In the genomic region with DNA sequence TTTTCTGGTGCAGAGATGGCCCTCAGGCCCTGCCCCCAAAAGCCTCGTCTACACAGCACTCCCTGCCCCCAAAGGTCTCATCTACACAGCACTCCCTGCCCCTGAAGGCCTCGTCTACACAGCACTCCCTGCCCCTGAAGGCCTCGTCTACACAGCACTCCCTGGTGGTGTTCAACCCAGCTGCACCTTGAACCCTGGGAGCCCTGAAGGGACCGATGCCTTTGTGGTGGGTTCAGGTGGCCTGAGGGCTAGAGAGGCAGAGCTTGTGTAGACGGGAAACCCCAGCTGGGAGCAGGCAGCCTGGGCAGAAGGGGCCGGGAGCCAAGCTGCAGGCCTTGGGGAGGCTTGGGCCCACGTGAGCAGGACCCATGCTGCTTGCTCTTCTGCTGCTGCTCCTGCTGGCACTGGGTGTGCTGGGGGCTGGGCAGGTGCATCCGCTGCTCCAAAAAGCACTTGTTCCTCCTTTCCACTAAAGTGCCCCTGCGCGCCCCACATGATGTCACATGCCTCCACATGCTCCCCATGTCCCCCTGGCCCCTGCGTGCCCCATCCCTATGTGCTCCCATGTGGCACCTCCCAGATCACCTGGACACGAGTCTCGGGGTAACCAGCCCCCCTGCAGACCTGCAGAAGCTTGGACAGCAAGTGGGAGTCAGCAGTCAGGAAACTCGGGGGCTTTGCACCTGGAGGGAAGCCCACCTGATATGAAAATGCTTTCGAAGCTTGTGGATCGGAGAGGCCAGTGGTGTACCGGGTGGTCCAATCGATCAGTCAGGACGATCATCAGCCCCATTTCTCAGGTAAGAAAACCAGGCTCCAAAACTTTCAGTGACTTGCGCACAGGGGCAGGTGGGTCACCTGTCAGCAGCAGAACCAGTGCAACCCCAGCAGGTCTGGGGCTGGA, we compare ENCODE assay signal across 23 cellular contexts.
A peak's percentile ranks its signal among the peaks of the same experiment; 100 is the strongest.
DNase-seq lines count a peak whose midpoint lies in the region; ATAC-seq and TF ChIP-seq lines count a peak whose summit lies in the region.
"Had no signal": no experiment of that assay in that cellular context is flagged by ENCODE, and none has a peak within 500 bp of the region (broad histone marks: within the 10 kb centered on the region; RNA-seq: fewer than 3 reads in every experiment).

No MANE protein-coding gene starts in this region.

- no peak overlapping the region for H3K4me3 Mint-ChIP-seq in activated naive CD4-positive, alpha-beta T cell treated with anti-CD3 and anti-CD28 coated beads for 36 hours
- H3K4me3 Mint-ChIP-seq: CD8-positive, alpha-beta memory T cell; neural progenitor cell; stimulated activated naive CD8-positive, alpha-beta T cell treated with anti-CD3 and anti-CD28 coated beads, Interleukin-15, amount 100 ng/mL, for 72 hours had no signal

- H3K4me3 ChIP-seq in right lobe of liver, result no peak overlapping the region
- no peak overlapping the region for H3K4me3 ChIP-seq in suprapubic skin
- H3K4me3 ChIP-seq: HAP-1, neural progenitor cell, SJCRH30 had no signal

- H3K9me3 Mint-ChIP-seq in activated naive CD4-positive, alpha-beta T cell treated with anti-CD3 and anti-CD28 coated beads for 36 hours, result no peaks in the 10 kb centered on the region
- H3K9me3 Mint-ChIP-seq: CD8-positive, alpha-beta memory T cell; neural progenitor cell; stimulated activated naive CD8-positive, alpha-beta T cell treated with anti-CD3 and anti-CD28 coated beads, Interleukin-15, amount 100 ng/mL, for 72 hours had no signal

- TF ChIP-seq CTCF in right lobe of liver (IDR thresholded peaks at IDR 0.05) (no peak), suprapubic skin (IDR thresholded peaks at IDR 0.05) (no peak)

- H3K27ac ChIP-seq in right lobe of liver, result no peak overlapping the region
- H3K27ac ChIP-seq in suprapubic skin, result no peak overlapping the region
- H3K27ac ChIP-seq: KMS-11, neural progenitor cell, SJCRH30 had no signal

- intact Hi-C loops in activated naive CD4-positive, alpha-beta T cell treated with anti-CD3 and anti-CD28 coated beads for 36 hours (cut with micrococcal nuclease), result no loop called here
- intact Hi-C loops in right lobe of liver (cut with DNase I), result no loop called here

- H3K36me3 ChIP-seq in right lobe of liver, result no peaks in the 10 kb centered on the region
- H3K36me3 ChIP-seq in suprapubic skin, result no peaks in the 10 kb centered on the region
- H3K36me3 ChIP-seq: HAP-1, neural progenitor cell had no signal

- TF ChIP-seq EP300 in suprapubic skin (IDR thresholded peaks at IDR 0.05), result no peak

- no peak for ATAC-seq in right lobe of liver
- no peak for ATAC-seq in GM21737 (IDR thresholded peaks at IDR 0.05; ENCODE audit: unreplicated experiment)
- ATAC-seq: right cardiac atrium had no signal

- TF ChIP-seq POLR2A in right lobe of liver (IDR thresholded peaks at IDR 0.05) (no peak), suprapubic skin (IDR thresholded peaks at IDR 0.05) (no peak)

- no peaks in the 10 kb centered on the region for H3K27me3 ChIP-seq in right lobe of liver
- H3K27me3 ChIP-seq in suprapubic skin, result no peaks in the 10 kb centered on the region
- H3K27me3 ChIP-seq: neural progenitor cell, SJCRH30 had no signal

- CTCF ChIA-PET in activated naive CD4-positive, alpha-beta T cell treated with anti-CD3 and anti-CD28 coated beads for 36 hours (lab: Charles Lee), result interaction anchor here (0.7 kb wide), 1 partner anchor 186 kb away, joined by 3 read pairs; no protein-coding TSS in a partner anchor

- no peaks in the 10 kb centered on the region for H3K36me3 Mint-ChIP-seq in activated naive CD4-positive, alpha-beta T cell treated with anti-CD3 and anti-CD28 coated beads for 36 hours (ENCODE audit: low read depth)
- H3K36me3 Mint-ChIP-seq: CD8-positive, alpha-beta memory T cell; neural progenitor cell had no signal

- H3K27ac Mint-ChIP-seq in activated naive CD4-positive, alpha-beta T cell treated with anti-CD3 and anti-CD28 coated beads for 36 hours, result no peak overlapping the region
- H3K27ac Mint-ChIP-seq: CD8-positive, alpha-beta memory T cell; neural progenitor cell had no signal

- DNase-seq in activated naive CD4-positive, alpha-beta T cell treated with anti-CD3 and anti-CD28 coated beads, Interleukin-2, amount 50 U/mL, for 16 hours, result peak; percentile 5
- DNase-seq in activated naive CD4-positive, alpha-beta T cell treated with anti-CD3 and anti-CD28 coated beads for 36 hours, result no peak
- DNase-seq in RPMI8226 (peak; percentile 57), right lobe of liver (peak; percentile 12 to 41 (median 38)), suprapubic skin (ENCODE audit: low spot score in 2 of 2) (peak; percentile 51 to 67), HuH-7 (ENCODE audit: low spot score) (no peak)
- no peak for DNase-seq in stimulated activated CD4-positive, alpha-beta T cell treated with anti-CD3 and anti-CD28 coated beads, Interleukin-2, amount 100 ng/mL, for 24 hours
- DNase-seq: activated CD4-positive, CD25-positive, alpha-beta regulatory T cell; anterior cingulate cortex; effector memory CD4-positive, alpha-beta T cell; mesendoderm; NCI-H2081; NCI-H510A treated with DMSO at 0.1 percent for 48 hours; SJCRH30; stimulated activated CD4-positive, alpha-beta T cell treated with anti-CD3 and anti-CD28 coated beads, Interleukin-1b, Interleukin-23, amount 100 ng/mL, for 48 hours; stimulated activated naive CD8-positive, alpha-beta T cell treated with anti-CD3 and anti-CD28 coated beads, Interleukin-15, amount 100 ng/mL, for 72 hours; T-helper 2 cell had no signal

- no peaks in the 10 kb centered on the region for H3K27me3 Mint-ChIP-seq in activated naive CD4-positive, alpha-beta T cell treated with anti-CD3 and anti-CD28 coated beads for 36 hours (ENCODE audit: low read depth)
- H3K27me3 Mint-ChIP-seq: CD8-positive, alpha-beta memory T cell had no signal

- no peaks in the 10 kb centered on the region for H3K4me1 ChIP-seq in right lobe of liver
- H3K4me1 ChIP-seq in suprapubic skin, result peaks cover 31% of the 10 kb centered on the region
- H3K4me1 ChIP-seq: HAP-1 had no signal

- H3K9me3 ChIP-seq in right lobe of liver, result no peaks in the 10 kb centered on the region
- H3K9me3 ChIP-seq in suprapubic skin, result no peaks in the 10 kb centered on the region
- H3K9me3 ChIP-seq: HAP-1, SJCRH30 had no signal

- WGBS in right lobe of liver (ENCODE audit: insufficient coverage, low coverage, low lambda C conversion rate, missing lambda C conversion rate), result 49% methylated on average over 7 of the region's 20 CpGs
- 83% methylated on average over 13 of the region's 20 CpGs for WGBS in suprapubic skin

- no peaks in the 10 kb centered on the region for H3K4me1 Mint-ChIP-seq in activated naive CD4-positive, alpha-beta T cell treated with anti-CD3 and anti-CD28 coated beads for 36 hours (ENCODE audit: low read depth)
- H3K4me1 Mint-ChIP-seq: CD8-positive, alpha-beta memory T cell; stimulated activated naive CD8-positive, alpha-beta T cell treated with anti-CD3 and anti-CD28 coated beads, Interleukin-15, amount 100 ng/mL, for 72 hours had no signal

Comparison
In these comparisons a context has a peak if more than half of its experiments do, and no peak if none do; other contexts are left out.
1. DNase-seq: peak in activated naive CD4-positive, alpha-beta T cell treated with anti-CD3 and anti-CD28 coated beads, Interleukin-2, amount 50 U/mL, for 16 hours (single experiment), RPMI8226 (single experiment), right lobe of liver (3 of 3) and suprapubic skin (2 of 2); none in activated naive CD4-positive, alpha-beta T cell treated with anti-CD3 and anti-CD28 coated beads for 36 hours (single experiment), HuH-7 (single experiment) and stimulated activated CD4-positive, alpha-beta T cell treated with anti-CD3 and anti-CD28 coated beads, Interleukin-2, amount 100 ng/mL, for 24 hours (0 of 2).